ENCODE assay signal across 8 cellular contexts in the genomic region with DNA sequence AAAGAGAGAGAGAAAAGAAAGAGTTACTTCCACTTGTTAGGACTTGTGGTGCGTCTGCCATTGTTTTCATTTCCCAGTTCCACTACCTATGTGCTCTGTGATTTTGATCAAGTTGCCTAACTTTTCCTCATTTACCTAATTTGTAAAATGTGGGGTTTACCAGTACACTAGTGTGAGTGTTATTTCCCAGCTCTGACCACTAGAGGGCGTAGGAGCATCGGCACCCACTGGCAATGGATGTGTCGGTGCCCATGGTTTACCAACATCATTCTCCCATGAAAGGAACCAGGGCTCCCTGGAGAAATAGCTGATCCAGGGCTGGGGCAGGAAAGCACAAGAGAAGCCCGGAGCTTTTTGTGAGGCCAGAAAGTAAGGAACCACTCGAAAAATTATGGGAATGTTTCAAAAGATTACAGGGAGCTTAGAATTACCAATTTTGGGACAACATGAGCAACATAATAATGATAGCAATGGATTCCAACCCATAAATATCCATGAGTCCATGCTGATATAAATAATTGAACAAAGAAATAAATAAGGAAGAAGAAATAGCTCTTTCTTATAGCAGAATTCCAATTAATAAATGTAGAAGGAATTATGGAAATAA.
DNase-seq lines count a peak whose midpoint lies in the region; ATAC-seq and TF ChIP-seq lines count a peak whose summit lies in the region.

No MANE protein-coding gene starts in this region.

- in situ Hi-C loops in astrocyte of the cerebellum (cut with HindIII; ENCODE audit: low sequenced_read_pairs) = no loop called here

- H3K4me1 ChIP-seq in iPS DF 6.9 (ENCODE audit: control insufficient read depth, insufficient read depth, low read length) = no peaks in the 10 kb centered on the region

- peak; percentile 87 for TF ChIP-seq CTCF in astrocyte of the cerebellum (IDR thresholded peaks at IDR 0.05; ENCODE audit: low read depth, low read length, missing control alignments)

- no peaks in the 10 kb centered on the region for H3K27me3 ChIP-seq in iPS DF 6.9 (ENCODE audit: control insufficient read depth, insufficient read depth, low read length)

- peaks cover 3% of the 10 kb centered on the region; the same call in 1 of the 2 replicates for H3K9me3 ChIP-seq in iPS DF 6.9 (ENCODE audit: control insufficient read depth, insufficient read depth, low read length)

- no CpG with 5 or more reads among the region's 6 CpGs for WGBS in iPS DF 6.9 (ENCODE audit: insufficient coverage, insufficient read length)

- H3K4me3 ChIP-seq in astrocyte of the cerebellum (ENCODE audit: low read depth, low read length) (no peak overlapping the region), iPS DF 6.9 (ENCODE audit: low read length) (no peak overlapping the region)

- peak; percentile 17 for DNase-seq in GM04504 (ENCODE audit: low read depth)
- DNase-seq in NCI-H1092 (lab: John Stamatoyannopoulos, UW) = peak; percentile 54
- DNase-seq in T-helper 22 cell (ENCODE audit: low read depth) = peak; percentile 36
- no peak for DNase-seq in astrocyte of the cerebellum (ENCODE audit: low read depth)
- peak; percentile 45 for DNase-seq in iPS DF 6.9 (ENCODE audit: low read depth, low spot score)
- DNase-seq in stimulated activated CD4-positive, alpha-beta T cell treated with anti-CD3 and anti-CD28 coated beads, Interleukin-1b, Interleukin-23, amount 100 ng/mL, for 1 hour (ENCODE audit: low read depth in 2 of 2) = peak; percentile 52 to 57

- no peak overlapping the region for H3K27ac ChIP-seq in iPS DF 6.9 (ENCODE audit: low read length)

- ATAC-seq in HG03439 (IDR thresholded peaks at IDR 0.05; ENCODE audit: unreplicated experiment) (no peak), GM19397 (IDR thresholded peaks at IDR 0.05; ENCODE audit: unreplicated experiment) (no peak)

- no peaks in the 10 kb centered on the region for H3K36me3 ChIP-seq in iPS DF 6.9 (ENCODE audit: control insufficient read depth, insufficient read depth, low read length)
